ENCODE assay signal across 31 cellular contexts in the genomic region with DNA sequence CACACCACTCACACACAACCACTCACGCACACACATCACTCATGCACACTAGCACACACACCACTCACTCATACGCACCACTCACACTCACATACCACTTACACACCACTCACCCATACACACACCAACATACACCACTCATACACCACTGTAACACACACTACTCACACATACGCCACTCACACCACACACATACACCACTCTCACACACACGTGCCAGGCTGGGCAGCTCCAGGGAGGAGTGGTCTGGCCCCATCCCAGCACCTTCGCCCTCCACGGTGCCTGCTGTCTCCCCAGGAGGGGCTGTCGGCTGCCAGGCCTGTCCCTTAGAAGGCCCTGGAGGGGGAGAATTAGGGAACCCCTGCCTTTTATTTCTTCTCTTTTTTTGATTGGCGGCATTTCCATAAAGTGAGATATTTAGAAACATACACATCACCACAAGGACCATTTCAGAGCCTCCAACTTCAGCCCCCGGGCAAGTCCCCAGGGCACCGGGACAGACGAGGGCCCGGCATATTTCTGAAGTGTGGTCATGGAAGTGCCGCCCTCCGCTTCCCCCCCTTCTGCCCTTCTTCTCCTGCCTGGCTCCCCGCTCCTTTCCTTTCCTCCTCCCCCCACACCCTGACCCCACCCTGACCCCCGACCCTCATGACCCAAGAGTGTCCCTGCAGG. TPM values are rescaled to one million over a fixed set of nuclear protein-coding genes. Genes with fewer than 3 reads are reported as not detected.
DNase-seq lines count a peak whose midpoint lies in the region; ATAC-seq, FAIRE-seq and TF ChIP-seq lines count a peak whose summit lies in the region.
"Had no signal": no experiment of that assay in that cellular context is flagged by ENCODE, and none has a peak within 500 bp of the region (broad histone marks: within the 10 kb centered on the region; RNA-seq: fewer than 3 reads in every experiment).

No MANE protein-coding gene starts in this region.

- H3K4ac ChIP-seq in mesenchymal stem cell (ENCODE audit: low read depth in 1 of 2, low read length in 2 of 2) = peak overlapping the region; percentile 6 to 84

- TF ChIP-seq POLR2A in H54 (IDR thresholded peaks at IDR 0.05; ENCODE audit: low read depth, low read length) = no peak

- H3K9me3 Mint-ChIP-seq in astrocyte (ENCODE audit: unreplicated experiment) = no peaks in the 10 kb centered on the region
- H3K9me3 Mint-ChIP-seq: activated naive CD4-positive, alpha-beta T cell treated with anti-CD3 and anti-CD28 coated beads for 36 hours; activated T-cell treated with anti-CD3 and anti-CD28 coated beads, Interleukin-2, amount 50 U/mL, for 72 hours; CD4-positive, alpha-beta memory T cell; dendritic cell treated with granulocyte-macrophage colony-stimulating factor and Interleukin-4, amounts not matched to agents 40 ng/mL and 50 ng/mL, for 4 days had no signal

- H3K4me3 ChIP-seq in GM23248 (no peak overlapping the region), astrocyte (ENCODE audit: insufficient read depth, low read depth, low read length) (no peak overlapping the region), mesenchymal stem cell (ENCODE audit: insufficient read depth in 1 of 2, low read depth in 1 of 2, low read length in 2 of 2) (no peak overlapping the region), tibial artery (no peak overlapping the region)
- H3K4me3 ChIP-seq: ovary, spleen had no signal

- peaks cover 4% of the 10 kb centered on the region; the same call in 1 of the 2 replicates for H3K4me1 ChIP-seq in GM23248 (ENCODE audit: insufficient read depth)
- H3K4me1 ChIP-seq in astrocyte (ENCODE audit: insufficient read depth, low read length) = no peaks in the 10 kb centered on the region
- H3K4me1 ChIP-seq in mesenchymal stem cell (ENCODE audit: control insufficient read depth, insufficient read depth, low read depth, low read length) = peaks cover 12% of the 10 kb centered on the region
- H3K4me1 ChIP-seq in tibial artery = peaks cover 0 to 32% (median 19%) of the 10 kb centered on the region in 4 donors
- H3K4me1 ChIP-seq: spleen had no signal

- H3K9ac ChIP-seq in GM23248 (no peak overlapping the region), astrocyte (ENCODE audit: low read length) (no peak overlapping the region), mesenchymal stem cell (ENCODE audit: low read length) (no peak overlapping the region)

- H3F3A ChIP-seq in GM23248 (ENCODE audit: insufficient read depth) = no peaks in the 10 kb centered on the region

- H3K23ac ChIP-seq in mesenchymal stem cell (ENCODE audit: low read length in 2 of 2) = peak overlapping the region in 1 of 2 experiments; percentile 23

- H3K27ac ChIP-seq in GM23248 (no peak overlapping the region), astrocyte (ENCODE audit: low read depth, low read length) (no peak overlapping the region), mesenchymal stem cell (ENCODE audit: low read length, poor library complexity, severe bottlenecking) (no peak overlapping the region), tibial artery (peak overlapping the region; percentile 66 to 78)
- H3K27ac ChIP-seq: HL-60, ovary, spleen had no signal

- in situ Hi-C loops in GM23248 (cut with MboI) = no loop called here

- no peaks in the 10 kb centered on the region for H3K79me1 ChIP-seq in mesenchymal stem cell (replicated peaks; ENCODE audit: low read length, poor library complexity, severe bottlenecking)

- peak overlapping the region in 1 of 2 experiments; percentile 73 for H3K14ac ChIP-seq in mesenchymal stem cell (ENCODE audit: low read length in 2 of 2)

- TF ChIP-seq CTCF in astrocyte (IDR thresholded peaks at IDR 0.05; ENCODE audit: insufficient read depth, low read depth, low read length) = no peak
- TF ChIP-seq CTCF in tibial artery (IDR thresholded peaks at IDR 0.05) = no peak

- no peaks in the 10 kb centered on the region for H3K9me2 ChIP-seq in GM23248 (ENCODE audit: insufficient read depth)

- no peak overlapping the region for H2AFZ ChIP-seq in GM23248
- H2AFZ ChIP-seq in astrocyte (ENCODE audit: low read depth, low read length) = no peak overlapping the region
- H2AFZ ChIP-seq in mesenchymal stem cell (ENCODE audit: low read depth, low read length) = no peak overlapping the region

- H3K27me3 Mint-ChIP-seq in astrocyte (ENCODE audit: low read depth, unreplicated experiment) = peaks cover 14% of the 10 kb centered on the region

- H2BK12ac ChIP-seq in mesenchymal stem cell (ENCODE audit: low read length in 2 of 2) = peak overlapping the region; percentile 65 to 88

- DNase-seq in GM23248 (peak; percentile 51), astrocyte (ENCODE audit: low read depth) (no peak), mesenchymal stem cell (peak; percentile 35), tibial artery (peak in 1 of 2 donors; percentile 85), H54 (ENCODE audit: insufficient read length, low spot score) (no peak), LoVo (ENCODE audit: low spot score) (no peak)
- DNase-seq: activated CD4-positive, alpha-beta T cell treated with anti-CD3 and anti-CD28 coated beads for 48 hours; activated naive CD4-positive, alpha-beta T cell treated with anti-CD3 and anti-CD28 coated beads for 36 hours; activated T-cell treated with anti-CD3 and anti-CD28 coated beads, Interleukin-2, amount 50 U/mL, for 72 hours; amniotic stem cell; CD4-positive, alpha-beta memory T cell; DMS 273 treated with DMSO at 0.1 percent for 48 hours; GOT3; head of caudate nucleus; left cardiac atrium; NCI-H1092 treated with DMSO at 0.1 percent for 48 hours; NCI-H2029; NCI-H2227 treated with DMSO at 0.1 percent for 48 hours; NCI-H748 treated with DMSO at 0.1 percent for 48 hours; spleen; stimulated activated CD4-positive, alpha-beta T cell treated with anti-CD3 and anti-CD28 coated beads, Interleukin-4, amount 100 ng/mL, for 1 hour; stimulated activated naive CD4-positive, alpha-beta T cell had no signal

- H4K91ac ChIP-seq in mesenchymal stem cell (ENCODE audit: low read length) = peak overlapping the region; percentile 72

- H2AK5ac ChIP-seq in mesenchymal stem cell (ENCODE audit: low read length, severe bottlenecking) = peak overlapping the region; percentile 31

- no peaks in the 10 kb centered on the region for H3K27me3 ChIP-seq in GM23248 (replicated peaks; ENCODE audit: insufficient read depth)
- no peaks in the 10 kb centered on the region for H3K27me3 ChIP-seq in astrocyte (ENCODE audit: insufficient read depth, low read length)
- peaks cover 0 to 15% of the 10 kb centered on the region in 2 experiments for H3K27me3 ChIP-seq in mesenchymal stem cell (ENCODE audit: control insufficient read depth in 1 of 2, insufficient read depth in 1 of 2, low read length in 2 of 2)
- no peaks in the 10 kb centered on the region for H3K27me3 ChIP-seq in tibial artery
- H3K27me3 ChIP-seq: ovary had no signal

- ATAC-seq in HG02678 (IDR thresholded peaks at IDR 0.05; ENCODE audit: unreplicated experiment) = no peak
- ATAC-seq: activated T-cell treated with anti-CD3 and anti-CD28 coated beads, Interleukin-2, amount 50 U/mL, for 72 hours; HepG2 had no signal

- peaks cover 2% of the 10 kb centered on the region for H3K36me3 Mint-ChIP-seq in astrocyte (ENCODE audit: low read depth, unreplicated experiment)
- H3K36me3 Mint-ChIP-seq: CD4-positive, alpha-beta memory T cell had no signal

- peak overlapping the region; percentile 29 for H4K8ac ChIP-seq in mesenchymal stem cell (ENCODE audit: low read length)

- FAIRE-seq in astrocyte (lab: Jason Lieb, UNC) (no peak), H54 (lab: Jason Lieb, UNC) (no peak)
- FAIRE-seq: G401.6, HepG2 had no signal

- H3K36me3 ChIP-seq in GM23248 (ENCODE audit: low read depth) (no peaks in the 10 kb centered on the region), astrocyte (ENCODE audit: insufficient read depth, low read length) (no peaks in the 10 kb centered on the region), mesenchymal stem cell (ENCODE audit: control insufficient read depth in 1 of 2, insufficient read depth in 2 of 2, low read depth in 1 of 2, low read length in 2 of 2) (no peaks in the 10 kb centered on the region), tibial artery (no peaks in the 10 kb centered on the region)
- H3K36me3 ChIP-seq: ovary, spleen had no signal

- no peaks in the 10 kb centered on the region for H4K20me1 ChIP-seq in GM23248 (ENCODE audit: insufficient read depth)
- H4K20me1 ChIP-seq in astrocyte (ENCODE audit: insufficient read depth, low read length) = no peaks in the 10 kb centered on the region

- H3K9me3 ChIP-seq in GM23248 (ENCODE audit: low read depth) = no peaks in the 10 kb centered on the region
- peaks cover 2% of the 10 kb centered on the region for H3K9me3 ChIP-seq in astrocyte (ENCODE audit: insufficient read depth, low read depth, low read length)
- no peaks in the 10 kb centered on the region for H3K9me3 ChIP-seq in mesenchymal stem cell (ENCODE audit: control insufficient read depth, low read length)
- no peaks in the 10 kb centered on the region for H3K9me3 ChIP-seq in tibial artery
- H3K9me3 ChIP-seq: ovary, spleen had no signal

- H3K18ac ChIP-seq in mesenchymal stem cell (ENCODE audit: low read depth in 1 of 2, low read length in 2 of 2) = peak overlapping the region; percentile 24 to 84

- 47 to 51% methylated on average over 13 to 16 of the region's 16 CpGs for WGBS in GM23248 (ENCODE audit: low coverage in 1 of 2, low lambda C conversion rate in 2 of 2, missing lambda C conversion rate in 2 of 2), 2 experiments
- 53% methylated on average over 14 of the region's 16 CpGs for WGBS in mesenchymal stem cell

- H3K4me3 Mint-ChIP-seq in astrocyte (ENCODE audit: unreplicated experiment) = no peak overlapping the region
- H3K4me3 Mint-ChIP-seq: activated naive CD4-positive, alpha-beta T cell treated with anti-CD3 and anti-CD28 coated beads for 36 hours; activated T-cell treated with anti-CD3 and anti-CD28 coated beads, Interleukin-2, amount 50 U/mL, for 72 hours; CD4-positive, alpha-beta memory T cell; dendritic cell treated with granulocyte-macrophage colony-stimulating factor and Interleukin-4, amounts not matched to agents 40 ng/mL and 50 ng/mL, for 4 days had no signal

- intact Hi-C loops in tibial artery (cut with DNase I; ENCODE audit: low total_unique reads) = no loop called here

- H3K27ac Mint-ChIP-seq in astrocyte (ENCODE audit: unreplicated experiment) = peak overlapping the region; percentile 10
- H3K27ac Mint-ChIP-seq: activated naive CD4-positive, alpha-beta T cell treated with anti-CD3 and anti-CD28 coated beads for 36 hours; activated T-cell treated with anti-CD3 and anti-CD28 coated beads, Interleukin-2, amount 50 U/mL, for 72 hours; dendritic cell treated with granulocyte-macrophage colony-stimulating factor and Interleukin-4, amounts not matched to agents 40 ng/mL and 50 ng/mL, for 4 days had no signal

- H3K79me2 ChIP-seq in GM23248 (ENCODE audit: insufficient read depth) (no peaks in the 10 kb centered on the region), astrocyte (ENCODE audit: insufficient read depth, low read length) (no peaks in the 10 kb centered on the region)

- H3K4me2 ChIP-seq in GM23248 (ENCODE audit: unreplicated experiment) = no peak overlapping the region
- no peak overlapping the region for H3K4me2 ChIP-seq in astrocyte (ENCODE audit: low read length)
- H3K4me2 ChIP-seq in mesenchymal stem cell (ENCODE audit: low read length, poor library complexity, severe bottlenecking) = no peak overlapping the region

- no peaks in the 10 kb centered on the region for H3K4me1 Mint-ChIP-seq in astrocyte (ENCODE audit: low read depth, unreplicated experiment)
- H3K4me1 Mint-ChIP-seq: CD4-positive, alpha-beta memory T cell had no signal

- no peak overlapping the region for H2BK15ac ChIP-seq in mesenchymal stem cell (ENCODE audit: low read depth, poor library complexity, severe bottlenecking)

- peak overlapping the region; percentile 62 for H2BK120ac ChIP-seq in mesenchymal stem cell (ENCODE audit: low read depth, low read length)

- H2BK5ac ChIP-seq in mesenchymal stem cell (ENCODE audit: low read depth, low read length, poor library complexity, severe bottlenecking) = no peak overlapping the region

RNA-seq across cellular contexts. Expression of gene ASB6, which starts 6.3 kb away (rescaled TPM):
- total RNA-seq in GM23248 (2014; rRNA removed; shearing (Covaris generic)) = 22.9 and 24.9 TPM in 2 replicates
- 24.1 and 24.4 TPM in 2 replicates for polyA plus RNA-seq in GM23248 (2016; fragmentation: Nextera tagmentation; extraction: Ambion mirVana)
- total RNA-seq in astrocyte = 21.7 and 24.3 TPM in 2 replicates
- 11.6 TPM for polyA plus RNA-seq in mesenchymal stem cell (2013, experiment 1 of 2)
- 11.6 TPM for polyA plus RNA-seq in mesenchymal stem cell (2013, experiment 2 of 2)

RNA-seq across cellular contexts. Expression of gene PRRX2, which starts 17.2 kb away (rescaled TPM):
- 145 and 169 TPM in 2 replicates for total RNA-seq in GM23248 (2014; rRNA removed; shearing (Covaris generic))
- 137 and 141 TPM in 2 replicates for polyA plus RNA-seq in GM23248 (2016; fragmentation: Nextera tagmentation; extraction: Ambion mirVana)
- total RNA-seq in astrocyte = not detected in 2 replicates
- polyA plus RNA-seq in mesenchymal stem cell (2013, experiment 1 of 2) = 19.5 TPM
- polyA plus RNA-seq in mesenchymal stem cell (2013, experiment 2 of 2) = 20.1 TPM
- total RNA-seq: CD4-positive, alpha-beta memory T cell; HepG2; LHCN-M2; myocyte had no signal
- polyA plus RNA-seq: CD4-positive, alpha-beta memory T cell had no signal

RNA-seq across cellular contexts. Expression of gene NTMT1, which starts 22.3 kb away (rescaled TPM):
- 32.6 and 44.5 TPM in 2 replicates for total RNA-seq in GM23248 (2014; rRNA removed; shearing (Covaris generic))
- 115 TPM in 2 replicates for polyA plus RNA-seq in GM23248 (2016; fragmentation: Nextera tagmentation; extraction: Ambion mirVana)
- 54.0 and 55.1 TPM in 2 replicates for total RNA-seq in astrocyte
- 38.5 TPM for polyA plus RNA-seq in mesenchymal stem cell (2013, experiment 1 of 2)
- polyA plus RNA-seq in mesenchymal stem cell (2013, experiment 2 of 2) = 39.6 TPM

RNA-seq across cellular contexts. Expression of gene C9orf50, which starts 27.3 kb away (rescaled TPM):
- total RNA-seq in GM23248 (2014; rRNA removed; shearing (Covaris generic)) = 0.32 TPM in 1 of 2 replicates, not detected in the other
- polyA plus RNA-seq in GM23248 (2016; fragmentation: Nextera tagmentation; extraction: Ambion mirVana) = 0.23 and 0.56 TPM in 2 replicates
- total RNA-seq in astrocyte = 0.41 TPM in 1 of 2 replicates, not detected in the other
- 0.03 TPM for polyA plus RNA-seq in mesenchymal stem cell (2013, experiment 1 of 2)
- polyA plus RNA-seq in mesenchymal stem cell (2013, experiment 2 of 2) = 0.04 TPM
- total RNA-seq: activated naive CD4-positive, alpha-beta T cell treated with anti-CD3 and anti-CD28 coated beads for 36 hours; CD4-positive, alpha-beta memory T cell; HepG2; left cardiac atrium; LHCN-M2; myocyte; T-helper 2 cell treated with Interferon-gamma antibody and Interleukin-4, amounts not matched to agents 100 ng/mL and 5 ng/mL, for 36 hours had no signal
- polyA plus RNA-seq: CD4-positive, alpha-beta memory T cell; HepG2 had no signal

Comparison
In these comparisons a context has a peak if more than half of its experiments do, and no peak if none do; other contexts are left out.
1. DNase-seq: peak in GM23248 (single experiment) and mesenchymal stem cell (single experiment); none in astrocyte (single experiment), H54 (single experiment) and LoVo (single experiment).
2. H3K27ac ChIP-seq: peak in tibial artery (2 of 2); none in GM23248 (single experiment), astrocyte (single experiment) and mesenchymal stem cell (single experiment).
3. RNA of gene PRRX2, which starts 17.2 kb away (total RNA-seq): 145 to 169 TPM in GM23248; not detected in astrocyte; every median in the first group is over 100 times any median in the second.